8 cellular contexts compared by ENCODE assay signal in genomic region chr10:102642553-102643345, GRCh38. TPM values are rescaled to one million over a fixed set of nuclear protein-coding genes. Genes with fewer than 3 reads are reported as not detected.
DNase-seq lines count a peak whose midpoint lies in the region; ATAC-seq and TF ChIP-seq lines count a peak whose summit lies in the region.

No MANE protein-coding gene starts in this region.

- 1% methylated on average over 43 of the region's 73 CpGs for WGBS in SK-N-SH (ENCODE audit: low lambda C conversion rate)

- ATAC-seq in HG03064 (IDR thresholded peaks at IDR 0.05; ENCODE audit: low read depth, unreplicated experiment): peak; percentile 0
- ATAC-seq in HG03175 (IDR thresholded peaks at IDR 0.05; ENCODE audit: unreplicated experiment): no peak
- no peak for ATAC-seq in GM18502 (IDR thresholded peaks at IDR 0.05; ENCODE audit: poor library complexity, unreplicated experiment)

- intact Hi-C loops in ascending aorta (cut with DNase I): loop anchor here (10.0 kb wide), 2 partner anchors 142 to 1638 kb away; no protein-coding TSS in a partner anchor

- H3K9ac ChIP-seq in SK-N-SH: peak overlapping the region; percentile 99

- H3K36me3 ChIP-seq in SK-N-SH (replicated peaks in 1 of 2; ENCODE audit: control insufficient read depth in 1 of 2, insufficient read depth in 2 of 2, low read length in 1 of 2) (peaks cover 0 to 4% of the 10 kb centered on the region in 2 experiments), ascending aorta (no peaks in the 10 kb centered on the region), right atrium auricular region (no peaks in the 10 kb centered on the region)

- no peak for TF ChIP-seq CTCF in SK-N-SH (IDR thresholded peaks at IDR 0.05)
- no peak for TF ChIP-seq CTCF in ascending aorta (IDR thresholded peaks at IDR 0.05)
- no peak for TF ChIP-seq CTCF in right atrium auricular region (IDR thresholded peaks at IDR 0.05)

- TF ChIP-seq EP300 in SK-N-SH (IDR thresholded peaks at IDR 0.05; ENCODE audit: borderline replicate concordance in 1 of 2, low read depth in 1 of 2, low read length in 1 of 2): 0 out of 4 replicates have a peak, but pooled peaks of 1 of the 2 experiments have one; percentile 21

- no peaks in the 10 kb centered on the region for H3K9me2 ChIP-seq in SK-N-SH

- H3K27ac ChIP-seq in SK-N-SH (ENCODE audit: low read depth in 2 of 2, low read length in 1 of 2) (peak overlapping the region; percentile 92 to 93), ascending aorta (peak overlapping the region; percentile 98), right atrium auricular region (peak overlapping the region; percentile 98 to 100)

- H3F3A ChIP-seq in SK-N-SH (replicated peaks; ENCODE audit: insufficient read depth): peaks cover 31% of the 10 kb centered on the region

- DNase-seq in ELF-1 (ENCODE audit: low read depth, low spot score): peak; percentile 80
- DNase-seq in SK-N-SH: peak; percentile 62
- peak in 1 of 2 donors; percentile 80 for DNase-seq in ascending aorta (ENCODE audit: low spot score in 2 of 2)
- peak; percentile 80 for DNase-seq in right atrium auricular region (ENCODE audit: low spot score)
- peak; percentile 86 for DNase-seq in retina

- H3K4me1 ChIP-seq in SK-N-SH (ENCODE audit: control insufficient read depth in 1 of 2, insufficient read depth in 2 of 2, low read depth in 1 of 2, low read length in 1 of 2) (peaks cover 10 to 20% of the 10 kb centered on the region in 2 experiments), ascending aorta (peaks cover 8 to 15% of the 10 kb centered on the region in 2 donors), right atrium auricular region (peaks cover 0 to 25% of the 10 kb centered on the region in 2 donors)

- POLR2A ChIA-PET in SK-N-SH (lab: Yijun Ruan, JAX): interaction anchor here (0.8 to 2.2 kb wide), 10 partner anchors 9 to 71 kb away, joined by 3 to 34 read pairs (median 5); partner anchors contain the start of genes ARL3 and SFXN2

- peak overlapping the region; percentile 61; the same call in 1 of the 2 replicates for H2AFZ ChIP-seq in SK-N-SH (ENCODE audit: low read depth)

- H3K9me3 ChIP-seq in SK-N-SH (no peaks in the 10 kb centered on the region), ascending aorta (no peaks in the 10 kb centered on the region), right atrium auricular region (no peaks in the 10 kb centered on the region)

- CTCF ChIA-PET in SK-N-SH (lab: Yijun Ruan, JAX): interaction anchor here (1.1 to 1.5 kb wide), 5 partner anchors 13 to 139 kb away, joined by 3 to 9 read pairs (median 3); partner anchors contain the start of gene SUFU

- H3K4me2 ChIP-seq in SK-N-SH: peak overlapping the region; percentile 98

- H4K20me1 ChIP-seq in SK-N-SH (ENCODE audit: insufficient read depth): peaks cover 27% of the 10 kb centered on the region

- TF ChIP-seq RAD21 in SK-N-SH (IDR thresholded peaks at IDR 0.05; ENCODE audit: low read length): no peak

- H3K4me3 ChIP-seq in SK-N-SH (ENCODE audit: low read depth in 2 of 2, low read length in 1 of 2) (peak overlapping the region; percentile 56 to 99), ascending aorta (peak overlapping the region; percentile 97), right atrium auricular region (peak overlapping the region; percentile 88 to 95)

- peaks cover 48% of the 10 kb centered on the region for H3K79me2 ChIP-seq in SK-N-SH (ENCODE audit: insufficient read depth)

- no peaks in the 10 kb centered on the region for H3K27me3 ChIP-seq in SK-N-SH (ENCODE audit: insufficient read depth)
- no peaks in the 10 kb centered on the region for H3K27me3 ChIP-seq in ascending aorta
- no peaks in the 10 kb centered on the region for H3K27me3 ChIP-seq in right atrium auricular region

TF ChIP-seq in SK-N-SH, 30 proteins besides CTCF, POLR2A, EP300 and RAD21 (continues in another document):
- TF ChIP-seq GATA2 (CRISPR knock-in tag; IDR thresholded peaks at IDR 0.05) (no peak), TAF1 (IDR thresholded peaks at IDR 0.05; ENCODE audit: borderline replicate concordance, low read depth, low read length) (no peak), PBX3 (IDR thresholded peaks at IDR 0.05) (no peak), RXRA (IDR thresholded peaks at IDR 0.05; ENCODE audit: borderline replicate concordance, low read depth) (no peak), FOXJ3 (CRISPR knock-in tag; IDR thresholded peaks at IDR 0.05) (no peak), EZH2phosphoT487 (IDR thresholded peaks at IDR 0.05; ENCODE audit: borderline replicate concordance, low read depth) (no peak), SMC3 (IDR thresholded peaks at IDR 0.05; ENCODE audit: low read depth, low read length) (no peak), YY1 (IDR thresholded peaks at IDR 0.05; ENCODE audit: low read depth) (peak; percentile 73), IRF3 (IDR thresholded peaks at IDR 0.05; ENCODE audit: low read depth, low read length) (no peak), FOXM1 (IDR thresholded peaks at IDR 0.05; ENCODE audit: low read depth) (no peak), NFIC (IDR thresholded peaks at IDR 0.05; ENCODE audit: borderline replicate concordance) (no peak), USF1 (IDR thresholded peaks at IDR 0.05; ENCODE audit: borderline replicate concordance, low read depth) (no peak), ELF1 (IDR thresholded peaks at IDR 0.05) (no peak), ZBTB33 (IDR thresholded peaks at IDR 0.05; ENCODE audit: borderline replicate concordance, low read depth) (0 out of 2 replicates have a peak, but pooled peaks have one; percentile 9), GABPA (IDR thresholded peaks at IDR 0.05; ENCODE audit: low read depth) (no peak), FOSL2 (IDR thresholded peaks at IDR 0.05; ENCODE audit: borderline replicate concordance, low read depth) (no peak), MXI1 (IDR thresholded peaks at IDR 0.05; ENCODE audit: low read depth, low read length) (no peak; the same call in none of the 2 replicates), POLR2AphosphoS5 (IDR thresholded peaks at IDR 0.05; ENCODE audit: low read depth, low read length) (no peak), RCOR1 (IDR thresholded peaks at IDR 0.05; ENCODE audit: low read length) (no peak), JUND (IDR thresholded peaks at IDR 0.05) (no peak), MEF2A (IDR thresholded peaks at IDR 0.05; ENCODE audit: borderline replicate concordance, low read depth) (0 out of 2 replicates have a peak, but pooled peaks have one; percentile 18)
- TF ChIP-seq, protein P1, sequence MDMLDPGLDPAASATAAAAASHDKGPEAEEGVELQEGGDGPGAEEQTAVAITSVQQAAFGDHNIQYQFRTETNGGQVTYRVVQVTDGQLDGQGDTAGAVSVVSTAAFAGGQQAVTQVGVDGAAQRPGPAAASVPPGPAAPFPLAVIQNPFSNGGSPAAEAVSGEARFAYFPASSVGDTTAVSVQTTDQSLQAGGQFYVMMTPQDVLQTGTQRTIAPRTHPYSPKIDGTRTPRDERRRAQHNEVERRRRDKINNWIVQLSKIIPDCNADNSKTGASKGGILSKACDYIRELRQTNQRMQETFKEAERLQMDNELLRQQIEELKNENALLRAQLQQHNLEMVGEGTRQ (IDR thresholded peaks at IDR 0.05; ENCODE audit: borderline replicate concordance, low read depth, low read length): no peak

RNA-seq across cellular contexts. Expression of gene TRIM8, which starts 1.5 kb away (rescaled TPM):
- 67.0 and 108 TPM in 2 replicates for polyA plus RNA-seq in SK-N-SH (2012; rRNA removed)
- 70.8 and 98.8 TPM in 2 replicates for polyA plus RNA-seq in SK-N-SH (2012; cell fraction: cytosol; rRNA removed)
- 83.2 and 87.9 TPM in 2 replicates for polyA plus RNA-seq in SK-N-SH (2012; cell fraction: nucleus; rRNA removed)
- total RNA-seq in ascending aorta (216 TPM), right atrium auricular region (100 to 1,000 TPM; 106 to 125 TPM)
